In the genomic region with DNA sequence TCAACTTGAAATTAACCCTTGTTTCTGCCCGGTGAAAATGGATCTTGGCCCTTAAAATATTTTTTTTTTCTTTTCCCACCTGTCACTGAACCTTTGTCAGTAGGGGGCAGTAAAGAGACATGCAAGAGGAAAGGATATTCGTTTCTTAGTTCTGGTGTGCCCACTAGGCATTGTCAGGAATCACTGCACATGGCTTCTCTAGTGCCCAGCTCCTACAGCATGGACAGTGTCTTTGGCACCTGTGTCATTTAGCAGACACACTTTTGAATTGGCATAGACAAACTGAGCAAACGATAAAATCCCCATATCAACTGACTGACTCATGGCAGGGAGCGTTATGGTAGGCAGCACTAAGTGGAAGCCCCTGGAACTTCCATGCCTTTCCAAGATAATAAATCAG, we compare ENCODE assay signal across 8 cellular contexts.
DNase-seq lines count a peak whose midpoint lies in the region; ATAC-seq and TF ChIP-seq lines count a peak whose summit lies in the region.

No MANE protein-coding gene starts in this region.

- H3K9me3 Mint-ChIP-seq in brain (no peaks in the 10 kb centered on the region), osteocyte (ENCODE audit: unreplicated experiment) (no peaks in the 10 kb centered on the region)

- H3K27ac Mint-ChIP-seq in brain (no peak overlapping the region), osteocyte (ENCODE audit: unreplicated experiment) (no peak overlapping the region)

- H3K4me1 Mint-ChIP-seq in brain (peaks cover 8% of the 10 kb centered on the region), osteocyte (ENCODE audit: unreplicated experiment) (peaks cover 8% of the 10 kb centered on the region)

- no peak overlapping the region for H3K4me3 Mint-ChIP-seq in brain
- no peak overlapping the region for H3K4me3 Mint-ChIP-seq in osteocyte (ENCODE audit: unreplicated experiment)

- H3K36me3 Mint-ChIP-seq in brain (no peaks in the 10 kb centered on the region), osteocyte (ENCODE audit: unreplicated experiment) (no peaks in the 10 kb centered on the region)

- DNase-seq in DMS 273 (lab: John Stamatoyannopoulos, UW; ENCODE audit: unreplicated experiment) = peak; percentile 63
- no peak for DNase-seq in DMS 273 treated with DMSO at 0.1 percent for 48 hours (lab: John Stamatoyannopoulos, UW)
- DNase-seq in NCI-H1436 (lab: John Stamatoyannopoulos, UW) = peak; percentile 20
- no peak for DNase-seq in osteocyte (ENCODE audit: extremely low spot score, unreplicated experiment)
- no peak for DNase-seq in dermis blood vessel endothelial cell
- DNase-seq in cerebellum (ENCODE audit: low spot score) = no peak

- H3K27me3 Mint-ChIP-seq in brain = no peaks in the 10 kb centered on the region
- H3K27me3 Mint-ChIP-seq in osteocyte (ENCODE audit: unreplicated experiment) = no peaks in the 10 kb centered on the region

- TF ChIP-seq CTCF in brain (conservative IDR thresholded peaks at IDR 0.05) (peak; percentile 22 to 58), osteocyte (IDR thresholded peaks at IDR 0.05) (peak; percentile 48)

- ATAC-seq in GM19467 (IDR thresholded peaks at IDR 0.05; ENCODE audit: unreplicated experiment) = no peak

Comparison
In these comparisons a context has a peak if more than half of its experiments do, and no peak if none do; other contexts are left out.
1. DNase-seq: peak in DMS 273 (single experiment) and NCI-H1436 (single experiment); none in DMS 273 treated with DMSO at 0.1 percent for 48 hours (single experiment), osteocyte (single experiment), dermis blood vessel endothelial cell (single experiment) and cerebellum (single experiment).